ENCODE assay signal across 16 cellular contexts in the genomic region with DNA sequence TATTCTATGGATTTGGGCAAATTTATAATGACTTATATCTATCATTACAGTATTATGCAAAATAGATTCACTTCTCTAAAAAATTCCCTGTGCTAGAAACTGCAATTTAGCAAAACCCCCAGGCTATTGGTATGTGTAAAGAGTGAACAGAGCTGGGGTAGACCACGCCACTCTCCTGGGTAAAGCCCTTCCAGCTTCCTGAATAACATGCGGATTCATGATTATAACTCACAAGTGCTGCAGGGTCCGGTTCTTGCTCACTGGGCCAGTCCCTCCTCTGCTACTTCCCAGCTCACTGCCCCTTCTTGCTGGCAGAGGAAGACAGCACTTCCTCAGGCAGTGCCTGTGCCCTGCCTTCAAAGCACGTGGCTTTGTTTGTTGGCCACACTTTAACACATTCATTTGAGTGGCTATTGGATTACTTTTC. TPM values are rescaled to one million over a fixed set of nuclear protein-coding genes. Genes with fewer than 3 reads are reported as not detected.
DNase-seq lines count a peak whose midpoint lies in the region; ATAC-seq, FAIRE-seq and TF ChIP-seq lines count a peak whose summit lies in the region.
"Had no signal": no experiment of that assay in that cellular context is flagged by ENCODE, and none has a peak within 500 bp of the region (broad histone marks: within the 10 kb centered on the region; RNA-seq: fewer than 3 reads in every experiment).

No MANE protein-coding gene starts in this region.

- no peak for TF ChIP-seq CTCF in DOHH2 (IDR thresholded peaks at IDR 0.05; ENCODE audit: low read depth, low read length, poor library complexity, severe bottlenecking)
- TF ChIP-seq CTCF in lung (IDR thresholded peaks at IDR 0.05; ENCODE audit: control extremely low read depth, extremely low read depth) = no peak
- no peak for TF ChIP-seq CTCF in vagina (IDR thresholded peaks at IDR 0.05)

- POLR2A ChIA-PET in activated CD8-positive, alpha-beta T cell treated with anti-CD3 and anti-CD28 coated beads, Interleukin-2, amount 10 ng/mL, durations not matched to agents 7 days and 5 days (lab: Charles Lee) = interaction anchor here (1.3 to 1.5 kb wide), 2 partner anchors 9 to 57 kb away, joined by 4 to 5 read pairs; no protein-coding TSS in a partner anchor

- no peaks in the 10 kb centered on the region for H3K9me3 Mint-ChIP-seq in activated CD8-positive, alpha-beta T cell treated with anti-CD3 and anti-CD28 coated beads, Interleukin-2, amount 10 ng/mL, durations not matched to agents 7 days and 5 days (ENCODE audit: insufficient read depth)
- H3K9me3 Mint-ChIP-seq: CD4-positive, alpha-beta memory T cell had no signal

- H4K20me1 ChIP-seq in DOHH2 (ENCODE audit: control insufficient read depth, insufficient read depth, low read depth, low read length) = no peaks in the 10 kb centered on the region

- H3K9me2 ChIP-seq in DOHH2 (replicated peaks; ENCODE audit: control insufficient read depth, low read length) = no peaks in the 10 kb centered on the region

- no peaks in the 10 kb centered on the region for H3K27me3 Mint-ChIP-seq in activated CD8-positive, alpha-beta T cell treated with anti-CD3 and anti-CD28 coated beads, Interleukin-2, amount 10 ng/mL, durations not matched to agents 7 days and 5 days (ENCODE audit: low read depth)
- H3K27me3 Mint-ChIP-seq: CD4-positive, alpha-beta memory T cell had no signal

- intact Hi-C loops in vagina (cut with DNase I) = no loop called here

- FAIRE-seq in GM12892 (lab: Jason Lieb, UNC) = no peak
- FAIRE-seq: bronchial epithelial cell, endometrium had no signal

- H3K27me3 ChIP-seq in DOHH2 (ENCODE audit: control insufficient read depth, low read length) (no peaks in the 10 kb centered on the region), lung (ENCODE audit: control insufficient read depth, insufficient read depth) (no peaks in the 10 kb centered on the region), vagina (no peaks in the 10 kb centered on the region)
- H3K27me3 ChIP-seq: sigmoid colon had no signal

- H3K4me3 ChIP-seq in DOHH2 (ENCODE audit: low read length) = peak overlapping the region; percentile 21
- H3K4me3 ChIP-seq in lung = no peak overlapping the region
- H3K4me3 ChIP-seq in vagina = no peak overlapping the region
- H3K4me3 ChIP-seq: sigmoid colon had no signal

- peak; percentile 65; the same call in 1 of the 2 replicates for TF ChIP-seq POLR2A in GM12892 (IDR thresholded peaks at IDR 0.05; ENCODE audit: low read depth, low read length)
- TF ChIP-seq POLR2A in vagina (IDR thresholded peaks at IDR 0.05) = no peak

- H3K4me2 ChIP-seq in DOHH2 (ENCODE audit: low read length) = peak overlapping the region; percentile 76

- H3K4me1 ChIP-seq in DOHH2 (ENCODE audit: control insufficient read depth, low read length) (peaks cover 96% of the 10 kb centered on the region), lung (ENCODE audit: control insufficient read depth in 2 of 2, insufficient read depth in 2 of 2, low read length in 2 of 2) (peaks cover 0 to 2% of the 10 kb centered on the region in 2 donors), vagina (no peaks in the 10 kb centered on the region)
- H3K4me1 ChIP-seq: sigmoid colon had no signal

- H3K9me3 ChIP-seq in DOHH2 (ENCODE audit: control insufficient read depth, insufficient read depth, low read length) (no peaks in the 10 kb centered on the region), lung (ENCODE audit: control insufficient read depth in 2 of 2, insufficient read depth in 1 of 2, low read length in 1 of 2) (no peaks in the 10 kb centered on the region), vagina (no peaks in the 10 kb centered on the region)
- H3K9me3 ChIP-seq: sigmoid colon had no signal

- peak overlapping the region; percentile 71 for H3K27ac Mint-ChIP-seq in activated CD8-positive, alpha-beta T cell treated with anti-CD3 and anti-CD28 coated beads, Interleukin-2, amount 10 ng/mL, durations not matched to agents 7 days and 5 days

- H3K79me2 ChIP-seq in DOHH2 (ENCODE audit: control insufficient read depth, low read length) = peaks cover 12% of the 10 kb centered on the region

- no peak for DNase-seq in GM12892 (ENCODE audit: insufficient read length)
- DNase-seq in activated CD8-positive, alpha-beta T cell treated with anti-CD3 and anti-CD28 coated beads, Interleukin-2, amount 10 ng/mL, durations not matched to agents 7 days and 5 days = no peak
- no peak for DNase-seq in lung (ENCODE audit: low spot score)
- DNase-seq in vagina (ENCODE audit: extremely low spot score in 2 of 2) = no peak
- DNase-seq in activated effector memory CD4-positive, alpha-beta T cell treated with Interleukin-2 at 50 U/mL for 16 hours = no peak
- no peak for DNase-seq in activated CD4-positive, CD25-positive, alpha-beta regulatory T cell (lab: John Stamatoyannopoulos, UW)
- DNase-seq: activated CD4-positive, CD25-positive, alpha-beta regulatory T cell treated with anti-CD3 and anti-CD28 coated beads, Interleukin-2, amount 50 U/mL, for 72 hours; CD4-positive, alpha-beta memory T cell; NCI-H2029 treated with DMSO at 0.1 percent for 48 hours; NCI-H748 treated with DMSO at 0.1 percent for 48 hours; sigmoid colon had no signal

- peaks cover 69% of the 10 kb centered on the region for H3K4me1 Mint-ChIP-seq in activated CD8-positive, alpha-beta T cell treated with anti-CD3 and anti-CD28 coated beads, Interleukin-2, amount 10 ng/mL, durations not matched to agents 7 days and 5 days (ENCODE audit: low read depth)

- CTCF ChIA-PET in activated CD8-positive, alpha-beta T cell treated with anti-CD3 and anti-CD28 coated beads, Interleukin-2, amount 10 ng/mL, durations not matched to agents 7 days and 5 days (lab: Charles Lee) = interaction anchor here (1.1 kb wide), 1 partner anchor 29 kb away, joined by 5 read pairs; no protein-coding TSS in a partner anchor

- no peak for ATAC-seq in activated CD8-positive, alpha-beta T cell treated with anti-CD3 and anti-CD28 coated beads, Interleukin-2, amount 10 ng/mL, durations not matched to agents 7 days and 5 days
- ATAC-seq in lung (ENCODE audit: insufficient read depth, low FRiP score) (peak; percentile 49), HG02642 (IDR thresholded peaks at IDR 0.05; ENCODE audit: poor library complexity, unreplicated experiment) (no peak)

- peaks cover 31% of the 10 kb centered on the region for H3K36me3 ChIP-seq in DOHH2 (ENCODE audit: control insufficient read depth, low read length)
- no peaks in the 10 kb centered on the region for H3K36me3 ChIP-seq in lung (ENCODE audit: control insufficient read depth in 2 of 2, insufficient read depth in 2 of 2, low read length in 2 of 2)
- H3K36me3 ChIP-seq in vagina = no peaks in the 10 kb centered on the region
- H3K36me3 ChIP-seq: sigmoid colon had no signal

- no peak overlapping the region for H3K27ac ChIP-seq in DOHH2 (ENCODE audit: low read depth, low read length)
- H3K27ac ChIP-seq in lung (ENCODE audit: low read depth in 1 of 2, low read length in 1 of 2) = no peak overlapping the region
- no peak overlapping the region for H3K27ac ChIP-seq in vagina
- H3K27ac ChIP-seq: sigmoid colon had no signal

- H3F3A ChIP-seq in DOHH2 (ENCODE audit: control insufficient read depth, insufficient read depth) = no peaks in the 10 kb centered on the region

- H3K4me3 Mint-ChIP-seq in activated CD8-positive, alpha-beta T cell treated with anti-CD3 and anti-CD28 coated beads, Interleukin-2, amount 10 ng/mL, durations not matched to agents 7 days and 5 days = peak overlapping the region; percentile 78

- WGBS in lung, 2 donors = 28 to 31% methylated on average over 4 of the region's 4 CpGs

- H3K36me3 Mint-ChIP-seq in activated CD8-positive, alpha-beta T cell treated with anti-CD3 and anti-CD28 coated beads, Interleukin-2, amount 10 ng/mL, durations not matched to agents 7 days and 5 days (ENCODE audit: low read depth) = peaks cover 58% of the 10 kb centered on the region
- H3K36me3 Mint-ChIP-seq: CD4-positive, alpha-beta memory T cell had no signal

RNA-seq across cellular contexts. Expression of a gene that starts 4.1 kb away (rescaled TPM):
- 59.9 TPM for polyA plus RNA-seq in GM12892 (2012; ENCODE audit: missing spikeins)
- 10 to 100 TPM; 19.1 to 20.2 TPM for total RNA-seq in activated CD8-positive, alpha-beta T cell treated with anti-CD3 and anti-CD28 coated beads, Interleukin-2, amount 10 ng/mL, durations not matched to agents 7 days and 5 days
- total RNA-seq in lung = 1 to 10 TPM; 4.8 to 8.6 TPM
- 1 to 10 TPM in 1 of 2 donors, under 1 TPM in 1; 0.89 to 3.6 TPM for polyA plus RNA-seq in lung
- not detected for total RNA-seq in vagina
- total RNA-seq: bronchial epithelial cell had no signal
- polyA plus RNA-seq: neural cell had no signal

RNA-seq across cellular contexts. Expression of a gene that starts 24.0 kb away (rescaled TPM):
- polyA plus RNA-seq in GM12892 (2012; ENCODE audit: missing spikeins) = 19.0 TPM
- total RNA-seq in activated CD8-positive, alpha-beta T cell treated with anti-CD3 and anti-CD28 coated beads, Interleukin-2, amount 10 ng/mL, durations not matched to agents 7 days and 5 days = 1 to 10 TPM; 3.2 to 3.8 TPM
- total RNA-seq in lung = 10 to 100 TPM; 10.3 to 26.3 TPM
- 10 to 100 TPM in 1 of 2 donors, 1 to 10 TPM in 1; 5.4 to 18.1 TPM for polyA plus RNA-seq in lung
- total RNA-seq in vagina = 2.9 TPM

RNA-seq across cellular contexts. Expression of a gene that starts 42.4 kb away (rescaled TPM):
- 11.6 TPM for polyA plus RNA-seq in GM12892 (2012; ENCODE audit: missing spikeins)
- not detected for total RNA-seq in activated CD8-positive, alpha-beta T cell treated with anti-CD3 and anti-CD28 coated beads, Interleukin-2, amount 10 ng/mL, durations not matched to agents 7 days and 5 days
- total RNA-seq in lung (1 to 10 TPM; 1.8 to 7.3 TPM), vagina (1.7 TPM)
- polyA plus RNA-seq in lung = 10 to 100 TPM in 1 of 2 donors, 1 to 10 TPM in 1; 5.9 to 10.3 TPM
- total RNA-seq: bronchial epithelial cell; CD4-positive, alpha-beta memory T cell had no signal
- polyA plus RNA-seq: CD4-positive, alpha-beta memory T cell; neural cell had no signal

RNA-seq across cellular contexts. Expression of a gene that starts 57.0 kb away (rescaled TPM):
- polyA plus RNA-seq in GM12892 (2012; ENCODE audit: missing spikeins) = 54.5 TPM
- total RNA-seq in activated CD8-positive, alpha-beta T cell treated with anti-CD3 and anti-CD28 coated beads, Interleukin-2, amount 10 ng/mL, durations not matched to agents 7 days and 5 days = 10 to 100 TPM; 78.1 to 79.8 TPM
- total RNA-seq in lung (10 to 100 TPM; 80.0 to 98.9 TPM), vagina (30.0 TPM)
- polyA plus RNA-seq in lung = 10 to 100 TPM; 60.5 to 95.4 TPM
